24 cellular contexts compared by ENCODE assay signal in the genomic region with DNA sequence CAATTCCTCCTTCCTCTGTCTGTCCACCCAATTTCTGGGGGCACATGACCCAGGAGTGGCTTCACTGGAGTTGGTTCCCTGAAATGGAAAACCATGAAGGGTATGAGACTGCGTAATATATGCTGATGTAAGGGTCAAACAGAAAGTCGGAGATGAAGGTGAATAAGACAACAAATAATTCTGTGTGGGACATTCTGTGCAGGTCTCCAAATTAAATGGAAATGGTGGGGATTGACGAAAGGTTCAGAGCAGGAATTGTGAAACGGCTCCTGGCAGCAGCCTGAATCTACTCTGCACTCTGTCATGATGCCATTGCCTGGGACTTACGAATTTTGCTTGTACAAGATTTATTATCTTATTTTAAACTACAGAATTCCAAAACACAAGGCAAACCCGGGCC.
DNase-seq lines count a peak whose midpoint lies in the region; ATAC-seq, FAIRE-seq and TF ChIP-seq lines count a peak whose summit lies in the region.
"Had no signal": no experiment of that assay in that cellular context is flagged by ENCODE, and none has a peak within 500 bp of the region (broad histone marks: within the 10 kb centered on the region; RNA-seq: fewer than 3 reads in every experiment).

No MANE protein-coding gene starts in this region.

- H3K27me3 ChIP-seq in liver (ENCODE audit: control insufficient read depth in 4 of 4, insufficient read depth in 4 of 4, low read length in 3 of 4) (no peaks in the 10 kb centered on the region), HepG2 (ENCODE audit: control insufficient read depth in 1 of 2, insufficient read depth in 2 of 2, low read length in 2 of 2) (peaks cover 0 to 3% of the 10 kb centered on the region in 2 experiments; a peak in 1 of 5 replicates), right lobe of liver (no peaks in the 10 kb centered on the region)
- H3K27me3 ChIP-seq: BLaER1 treated with 17β-estradiol and CSF1 and Interleukin-3, amounts not matched to agents 10 nM and 100 nM had no signal

- CTCF ChIA-PET in HepG2 (lab: Yijun Ruan, JAX; ENCODE audit: low intra/inter-chr PET ratio, low total read pairs), result no interaction called here

- no peak overlapping the region for H3K4me3 ChIP-seq in liver (ENCODE audit: low read depth in 1 of 3, low read length in 3 of 3)
- H3K4me3 ChIP-seq in HepG2 (replicated peaks in 1 of 3; ENCODE audit: insufficient read depth in 1 of 3, low read depth in 2 of 3, low read length in 3 of 3), result no peak overlapping the region
- H3K4me3 ChIP-seq in right lobe of liver, result peak overlapping the region in 1 of 3 donors; percentile 11
- H3K4me3 ChIP-seq: A549; BLaER1 treated with 17β-estradiol and CSF1 and Interleukin-3, amounts not matched to agents 10 nM and 100 nM; GM12878 had no signal

- TF ChIP-seq CTCF in liver (IDR thresholded peaks at IDR 0.05; ENCODE audit: low read depth, low read length, missing input control) (no peak), HepG2 (CRISPR knock-in tag; IDR thresholded peaks at IDR 0.05) (no peak), right lobe of liver (IDR thresholded peaks at IDR 0.05) (no peak)

- H3K9ac ChIP-seq in liver (ENCODE audit: low read depth in 1 of 2, low read length in 2 of 2) (no peak overlapping the region), HepG2 (ENCODE audit: insufficient read depth, low read depth, low read length) (no peak overlapping the region)
- H3K9ac ChIP-seq: BLaER1 treated with 17β-estradiol and CSF1 and Interleukin-3, amounts not matched to agents 10 nM and 100 nM had no signal

- in situ Hi-C loops in HepG2 (cut with HindIII; ENCODE audit: extremely low pct_ligation_motif_present, low pct_unique_long_range_greater_than_20kb), result no loop called here

- H3K9me3 ChIP-seq in liver (ENCODE audit: control insufficient read depth in 4 of 4, low read length in 3 of 4) (no peaks in the 10 kb centered on the region), HepG2 (ENCODE audit: low read length) (no peaks in the 10 kb centered on the region), right lobe of liver (no peaks in the 10 kb centered on the region)
- H3K9me3 ChIP-seq: A549, Caco-2 had no signal

- 38% methylated on average over 6 of the region's 6 CpGs for WGBS in liver
- 23% methylated on average over 6 of the region's 6 CpGs for WGBS in HepG2 (ENCODE audit: low lambda C conversion rate)
- 23% methylated on average over 6 of the region's 6 CpGs for WGBS in right lobe of liver (ENCODE audit: insufficient coverage, low coverage, low lambda C conversion rate, missing lambda C conversion rate)

- no peak for TF ChIP-seq POLR2A in HepG2 (IDR thresholded peaks at IDR 0.05; ENCODE audit: insufficient read depth in 1 of 2, low read depth in 2 of 2, low read length in 2 of 2)
- TF ChIP-seq POLR2A in right lobe of liver (IDR thresholded peaks at IDR 0.05), result peak; percentile 69

- H4K20me1 ChIP-seq in HepG2 (ENCODE audit: insufficient read depth, low read length), result no peaks in the 10 kb centered on the region
- H4K20me1 ChIP-seq: BLaER1 treated with 17β-estradiol and CSF1 and Interleukin-3, amounts not matched to agents 10 nM and 100 nM had no signal

- TF ChIP-seq RAD21 in liver (IDR thresholded peaks at IDR 0.05) (peak; percentile 50 to 69), HepG2 (CRISPR knock-in tag; IDR thresholded peaks at IDR 0.05) (no peak)

- H3K79me2 ChIP-seq in HepG2 (ENCODE audit: insufficient read depth, low read length), result no peaks in the 10 kb centered on the region

- no peaks in the 10 kb centered on the region for H3K36me3 ChIP-seq in liver (ENCODE audit: control insufficient read depth in 4 of 4, insufficient read depth in 3 of 4, low read depth in 1 of 4, low read length in 3 of 4)
- H3K36me3 ChIP-seq in HepG2 (replicated peaks in 1 of 2; ENCODE audit: control insufficient read depth in 1 of 2, insufficient read depth in 2 of 2, low read length in 2 of 2), result no peaks in the 10 kb centered on the region
- H3K36me3 ChIP-seq in right lobe of liver, result no peaks in the 10 kb centered on the region
- H3K36me3 ChIP-seq: BLaER1 treated with 17β-estradiol and CSF1 and Interleukin-3, amounts not matched to agents 10 nM and 100 nM had no signal

- intact Hi-C loops in HepG2 (cut with micrococcal nuclease; ENCODE audit: unreplicated experiment), result no loop called here
- intact Hi-C loops in right lobe of liver (cut with DNase I), result no loop called here

- no peak overlapping the region for H2AFZ ChIP-seq in HepG2 (ENCODE audit: low read length)

- FAIRE-seq in HepG2 (lab: Jason Lieb, UNC), result no peak
- FAIRE-seq: A549, GM12878, GM12892, GM18507, GM19239 had no signal

- DNase-seq in HepG2 (ENCODE audit: low spot score) (no peak), right lobe of liver (peak; percentile 34 to 79 (median 64)), putamen (ENCODE audit: low spot score) (no peak)
- DNase-seq: AML-193; Caco-2; Calu3; CD4-positive, alpha-beta T cell; CD8-positive, alpha-beta T cell; DMS 273 treated with DMSO at 0.1 percent for 48 hours; DMS153; DMS79; DND-41; EL; GDM1 had no signal

- POLR2A ChIA-PET in HepG2 (lab: Yijun Ruan, JAX), result no interaction called here

- ATAC-seq in HepG2 (no peak), right lobe of liver (peak; percentile 58 to 78 (median 64)), GM18868 (IDR thresholded peaks at IDR 0.05; ENCODE audit: unreplicated experiment) (no peak)
- ATAC-seq: A549; CD8-positive, alpha-beta T cell; GM12878 had no signal

- TF ChIP-seq EP300 in HepG2 (IDR thresholded peaks at IDR 0.05; ENCODE audit: low read depth in 2 of 2, low read length in 2 of 2) (no peak), HepG2 (CRISPR knock-in tag; IDR thresholded peaks at IDR 0.05; ENCODE audit: borderline replicate concordance) (no peak)

- H3K4me2 ChIP-seq in HepG2 (ENCODE audit: low read depth, low read length), result no peak overlapping the region
- H3K4me2 ChIP-seq: A549; BLaER1 treated with 17β-estradiol and CSF1 and Interleukin-3, amounts not matched to agents 10 nM and 100 nM had no signal

- H3K27ac ChIP-seq in liver (ENCODE audit: low read depth in 1 of 2, low read length in 2 of 2) (peak overlapping the region; percentile 77 to 79), HepG2 (ENCODE audit: extremely low read length, insufficient read depth, low read length) (no peak overlapping the region), right lobe of liver (peak overlapping the region; percentile 74 to 94 (median 79))
- H3K27ac ChIP-seq: 22Rv1; A549; BLaER1 treated with 17β-estradiol and CSF1 and Interleukin-3, amounts not matched to agents 10 nM and 100 nM; C4-2B had no signal

- peaks cover 12 to 33% (median 24%) of the 10 kb centered on the region in 4 donors for H3K4me1 ChIP-seq in liver (ENCODE audit: control insufficient read depth in 4 of 4, insufficient read depth in 4 of 4, low read length in 3 of 4)
- H3K4me1 ChIP-seq in HepG2 (ENCODE audit: insufficient read depth, low read length), result no peaks in the 10 kb centered on the region
- H3K4me1 ChIP-seq in right lobe of liver, result peaks cover 0 to 25% (median 0%) of the 10 kb centered on the region in 4 donors
- H3K4me1 ChIP-seq: A549; BLaER1 treated with 17β-estradiol and CSF1 and Interleukin-3, amounts not matched to agents 10 nM and 100 nM; Caco-2 had no signal

- BruUV-seq in HepG2 (replicated peaks; lab: Mats Ljungman, UMichigan), result no TSS peak

TF ChIP-seq in liver, 16 proteins besides CTCF, POLR2A, EP300 and RAD21 (continues in another document):
- TF ChIP-seq YY1 (IDR thresholded peaks at IDR 0.05), result peak; percentile 91
- TF ChIP-seq NR2F2 (IDR thresholded peaks at IDR 0.05), result no peak
- peak; percentile 93 for TF ChIP-seq SP1 (IDR thresholded peaks at IDR 0.05)
- TF ChIP-seq, protein P1, sequence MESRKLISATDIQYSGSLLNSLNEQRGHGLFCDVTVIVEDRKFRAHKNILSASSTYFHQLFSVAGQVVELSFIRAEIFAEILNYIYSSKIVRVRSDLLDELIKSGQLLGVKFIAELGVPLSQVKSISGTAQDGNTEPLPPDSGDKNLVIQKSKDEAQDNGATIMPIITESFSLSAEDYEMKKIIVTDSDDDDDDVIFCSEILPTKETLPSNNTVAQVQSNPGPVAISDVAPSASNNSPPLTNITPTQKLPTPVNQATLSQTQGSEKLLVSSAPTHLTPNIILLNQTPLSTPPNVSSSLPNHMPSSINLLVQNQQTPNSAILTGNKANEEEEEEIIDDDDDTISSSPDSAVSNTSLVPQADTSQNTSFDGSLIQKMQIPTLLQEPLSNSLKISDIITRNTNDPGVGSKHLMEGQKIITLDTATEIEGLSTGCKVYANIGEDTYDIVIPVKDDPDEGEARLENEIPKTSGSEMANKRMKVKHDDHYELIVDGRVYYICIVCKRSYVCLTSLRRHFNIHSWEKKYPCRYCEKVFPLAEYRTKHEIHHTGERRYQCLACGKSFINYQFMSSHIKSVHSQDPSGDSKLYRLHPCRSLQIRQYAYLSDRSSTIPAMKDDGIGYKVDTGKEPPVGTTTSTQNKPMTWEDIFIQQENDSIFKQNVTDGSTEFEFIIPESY (IDR thresholded peaks at IDR 0.05), result peak; percentile 66

TF ChIP-seq in HepG2, 621 proteins besides CTCF, POLR2A, EP300 and RAD21 (continues in another document):
- TF ChIP-seq ZSCAN31 (CRISPR knock-in tag; IDR thresholded peaks at IDR 0.05; ENCODE audit: low read depth), result no peak
- no peak for TF ChIP-seq GATA4 (IDR thresholded peaks at IDR 0.05; ENCODE audit: borderline replicate concordance, low read depth)
- TF ChIP-seq KLF6 (CRISPR knock-in tag; IDR thresholded peaks at IDR 0.05), result no peak
- TF ChIP-seq, protein P2, sequence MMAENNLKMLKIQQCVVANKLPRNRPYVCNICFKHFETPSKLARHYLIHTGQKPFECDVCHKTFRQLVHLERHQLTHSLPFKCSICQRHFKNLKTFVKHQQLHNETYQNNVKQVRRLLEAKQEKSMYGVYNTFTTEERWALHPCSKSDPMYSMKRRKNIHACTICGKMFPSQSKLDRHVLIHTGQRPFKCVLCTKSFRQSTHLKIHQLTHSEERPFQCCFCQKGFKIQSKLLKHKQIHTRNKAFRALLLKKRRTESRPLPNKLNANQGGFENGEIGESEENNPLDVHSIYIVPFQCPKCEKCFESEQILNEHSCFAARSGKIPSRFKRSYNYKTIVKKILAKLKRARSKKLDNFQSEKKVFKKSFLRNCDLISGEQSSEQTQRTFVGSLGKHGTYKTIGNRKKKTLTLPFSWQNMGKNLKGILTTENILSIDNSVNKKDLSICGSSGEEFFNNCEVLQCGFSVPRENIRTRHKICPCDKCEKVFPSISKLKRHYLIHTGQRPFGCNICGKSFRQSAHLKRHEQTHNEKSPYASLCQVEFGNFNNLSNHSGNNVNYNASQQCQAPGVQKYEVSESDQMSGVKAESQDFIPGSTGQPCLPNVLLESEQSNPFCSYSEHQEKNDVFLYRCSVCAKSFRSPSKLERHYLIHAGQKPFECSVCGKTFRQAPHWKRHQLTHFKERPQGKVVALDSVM (CRISPR knock-in tag; IDR thresholded peaks at IDR 0.05), result no peak
- no peak for TF ChIP-seq ZNF780A (CRISPR knock-in tag; IDR thresholded peaks at IDR 0.05)
- no peak for TF ChIP-seq TCF12 (IDR thresholded peaks at IDR 0.05)
- no peak for TF ChIP-seq TCF12 (CRISPR knock-in tag; IDR thresholded peaks at IDR 0.05)
- no peak for TF ChIP-seq SAFB2 (CRISPR knock-in tag; IDR thresholded peaks at IDR 0.05; ENCODE audit: borderline replicate concordance, low read depth)
- TF ChIP-seq GATAD2A (CRISPR knock-in tag; IDR thresholded peaks at IDR 0.05), result no peak

Comparison
In these comparisons a context has a peak if more than half of its experiments do, and no peak if none do; other contexts are left out.
1. ATAC-seq: peak in right lobe of liver (4 of 4); none in HepG2 (single experiment) and GM18868 (single experiment).
2. DNase-seq: peak in right lobe of liver (3 of 3); none in HepG2 (single experiment) and putamen (single experiment).